14 cellular contexts compared by ENCODE assay signal in the genomic region with DNA sequence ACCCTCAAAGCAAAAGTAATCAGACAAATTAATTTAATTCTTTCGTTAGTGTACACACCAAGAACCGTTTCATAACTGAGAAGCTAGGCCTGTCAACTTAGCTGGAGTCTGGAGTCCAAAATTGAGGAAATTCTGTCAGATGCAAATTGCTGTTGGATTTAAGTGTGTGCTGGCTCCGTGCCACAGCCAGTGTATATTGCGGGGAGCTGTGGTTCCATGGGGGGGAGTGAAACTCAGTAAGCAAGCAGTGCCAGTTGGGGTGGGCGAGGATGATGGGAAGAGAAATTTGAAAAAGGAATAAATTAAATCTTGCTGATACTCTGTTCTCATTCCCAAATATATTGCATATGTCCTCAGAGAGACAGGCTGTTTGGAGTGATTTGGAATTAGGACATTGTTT. TPM values are rescaled to one million over a fixed set of nuclear protein-coding genes. Genes with fewer than 3 reads are reported as not detected.
DNase-seq lines count a peak whose midpoint lies in the region; ATAC-seq, FAIRE-seq and TF ChIP-seq lines count a peak whose summit lies in the region.
"Had no signal": no experiment of that assay in that cellular context is flagged by ENCODE, and none has a peak within 500 bp of the region (broad histone marks: within the 10 kb centered on the region; RNA-seq: fewer than 3 reads in every experiment).

No MANE protein-coding gene starts in this region.

- POLR2A ChIA-PET in activated CD4-positive, alpha-beta memory T cell treated with anti-CD3 and anti-CD28 coated beads for 36 hours (lab: Charles Lee), result interaction anchor here (1.2 to 1.9 kb wide), 3 partner anchors 8 to 66 kb away, joined by 4 to 10 read pairs (median 5); no protein-coding TSS in a partner anchor

- H3K9me3 ChIP-seq in BLaER1, result no peaks in the 10 kb centered on the region
- no peaks in the 10 kb centered on the region for H3K9me3 ChIP-seq in kidney (ENCODE audit: control insufficient read depth in 1 of 2, low read length in 2 of 2)
- H3K9me3 ChIP-seq: upper lobe of right lung had no signal

- no peak for FAIRE-seq in kidney (lab: Jason Lieb, UNC)
- FAIRE-seq: endometrium had no signal

- peak overlapping the region; percentile 83 for H3K4me3 Mint-ChIP-seq in activated CD4-positive, alpha-beta memory T cell treated with anti-CD3 and anti-CD28 coated beads for 36 hours
- H3K4me3 Mint-ChIP-seq in memory B cell, result peak overlapping the region; percentile 99
- H3K4me3 Mint-ChIP-seq: H9 had no signal

- H3K4me3 ChIP-seq in BLaER1 (no peak overlapping the region), GM08714 (ENCODE audit: low read length) (peak overlapping the region; percentile 71), kidney (ENCODE audit: low read length in 2 of 2) (no peak overlapping the region)

- H4K20me1 ChIP-seq in BLaER1, result peaks cover 86% of the 10 kb centered on the region

- H3K4me1 ChIP-seq in BLaER1, result peaks cover 60% of the 10 kb centered on the region
- peaks cover 9 to 12% of the 10 kb centered on the region in 2 donors for H3K4me1 ChIP-seq in kidney (ENCODE audit: control insufficient read depth in 1 of 2, insufficient read depth in 1 of 2, low read depth in 1 of 2, low read length in 2 of 2)

- H3K27ac ChIP-seq in BLaER1, result no peak overlapping the region
- H3K27ac ChIP-seq in kidney (ENCODE audit: low read depth in 2 of 2, low read length in 2 of 2), result no peak overlapping the region

- peak overlapping the region; percentile 94 for H3K4me2 ChIP-seq in BLaER1

- no peaks in the 10 kb centered on the region for H3K9me3 Mint-ChIP-seq in activated CD4-positive, alpha-beta memory T cell treated with anti-CD3 and anti-CD28 coated beads for 36 hours
- H3K9me3 Mint-ChIP-seq in memory B cell, result no peaks in the 10 kb centered on the region
- H3K9me3 Mint-ChIP-seq: H9 had no signal

- TF ChIP-seq CTCF in kidney (IDR thresholded peaks at IDR 0.05; ENCODE audit: borderline replicate concordance, extremely low read depth, insufficient read depth), result no peak

- H3K27me3 ChIP-seq in BLaER1, result no peaks in the 10 kb centered on the region
- H3K27me3 ChIP-seq: upper lobe of right lung had no signal

- no peak for DNase-seq in activated CD4-positive, alpha-beta memory T cell treated with anti-CD3 and anti-CD28 coated beads for 36 hours
- no peak for DNase-seq in memory B cell (ENCODE audit: low spot score in 2 of 2)
- no peak for DNase-seq in NCI-H2029 (lab: John Stamatoyannopoulos, UW)
- no peak for DNase-seq in kidney
- DNase-seq in activated gamma-delta T cell (lab: John Stamatoyannopoulos, UW), result no peak
- DNase-seq: H9; NCI-H82; stimulated activated CD4-positive, alpha-beta T cell treated with anti-CD3 and anti-CD28 coated beads, Interleukin-4, amount 100 ng/mL, for 24 hours; upper lobe of right lung had no signal

- H3K36me3 Mint-ChIP-seq in activated CD4-positive, alpha-beta memory T cell treated with anti-CD3 and anti-CD28 coated beads for 36 hours, result peaks cover 70% of the 10 kb centered on the region
- peaks cover 28% of the 10 kb centered on the region for H3K36me3 Mint-ChIP-seq in memory B cell

- H3K9ac ChIP-seq in BLaER1, result no peak overlapping the region
- no peak overlapping the region for H3K9ac ChIP-seq in kidney (ENCODE audit: low read length in 2 of 2)

- intact Hi-C loops in activated CD4-positive, alpha-beta memory T cell treated with anti-CD3 and anti-CD28 coated beads for 36 hours (cut with micrococcal nuclease), result no loop called here
- intact Hi-C loops in kidney (cut with DNase I), result no loop called here

- H3K4me1 Mint-ChIP-seq in activated CD4-positive, alpha-beta memory T cell treated with anti-CD3 and anti-CD28 coated beads for 36 hours (ENCODE audit: low read depth), result peaks cover 73% of the 10 kb centered on the region
- peaks cover 50% of the 10 kb centered on the region for H3K4me1 Mint-ChIP-seq in memory B cell

- CTCF ChIA-PET in activated CD4-positive, alpha-beta memory T cell treated with anti-CD3 and anti-CD28 coated beads for 36 hours (lab: Charles Lee), result interaction anchor here (0.5 to 4.6 kb wide), 4 partner anchors 9 to 49 kb away, joined by 3 to 30 read pairs (median 7); partner anchors contain the start of genes AAMP and PNKD

- no peak for ATAC-seq in memory B cell (ENCODE audit: low read depth)
- ATAC-seq in HG02938 (IDR thresholded peaks at IDR 0.05; ENCODE audit: unreplicated experiment), result no peak
- ATAC-seq: upper lobe of right lung had no signal

- H3K36me3 ChIP-seq in BLaER1, result peaks cover 52% of the 10 kb centered on the region
- peaks cover 6 to 7% of the 10 kb centered on the region in 2 donors for H3K36me3 ChIP-seq in kidney (ENCODE audit: control insufficient read depth in 1 of 2, insufficient read depth in 2 of 2, low read length in 2 of 2)

- peak overlapping the region; percentile 91 for H3K27ac Mint-ChIP-seq in activated CD4-positive, alpha-beta memory T cell treated with anti-CD3 and anti-CD28 coated beads for 36 hours
- peak overlapping the region; percentile 91 for H3K27ac Mint-ChIP-seq in memory B cell

- H3K27me3 Mint-ChIP-seq in activated CD4-positive, alpha-beta memory T cell treated with anti-CD3 and anti-CD28 coated beads for 36 hours, result no peaks in the 10 kb centered on the region
- H3K27me3 Mint-ChIP-seq in memory B cell, result no peaks in the 10 kb centered on the region

RNA-seq across cellular contexts. Expression of gene ARPC2, which starts 4.0 kb away (rescaled TPM):
- 100 to 1,000 TPM; 564 to 570 TPM for total RNA-seq in activated CD4-positive, alpha-beta memory T cell treated with anti-CD3 and anti-CD28 coated beads for 36 hours
- 252 TPM for total RNA-seq in kidney
- polyA plus RNA-seq in kidney (ENCODE audit: insufficient read depth, low read depth, low replicate concordance), result 195 TPM

RNA-seq across cellular contexts. Expression of gene GPBAR1, which starts 39.8 kb away (rescaled TPM):
- under 1 TPM; 0.14 to 0.19 TPM for total RNA-seq in activated CD4-positive, alpha-beta memory T cell treated with anti-CD3 and anti-CD28 coated beads for 36 hours
- 3.2 TPM for total RNA-seq in kidney
- 6.0 TPM for polyA plus RNA-seq in kidney (ENCODE audit: insufficient read depth, low read depth, low replicate concordance)

RNA-seq across cellular contexts. Expression of gene AAMP, which starts 48.9 kb away (rescaled TPM):
- total RNA-seq in activated CD4-positive, alpha-beta memory T cell treated with anti-CD3 and anti-CD28 coated beads for 36 hours, result 10 to 100 TPM; 60.8 to 65.6 TPM
- total RNA-seq in kidney, result 70.1 TPM
- 108 TPM for polyA plus RNA-seq in kidney (ENCODE audit: insufficient read depth, low read depth, low replicate concordance)

RNA-seq across cellular contexts. Expression of gene PNKD, which starts 49.3 kb away (rescaled TPM):
- 10 to 100 TPM; 18.4 to 19.4 TPM for total RNA-seq in activated CD4-positive, alpha-beta memory T cell treated with anti-CD3 and anti-CD28 coated beads for 36 hours
- total RNA-seq in kidney, result 90.6 TPM
- 244 TPM for polyA plus RNA-seq in kidney (ENCODE audit: insufficient read depth, low read depth, low replicate concordance)

RNA-seq across cellular contexts. Expression of gene CXCR1, which starts 54.3 kb away (rescaled TPM):
- not detected for total RNA-seq in activated CD4-positive, alpha-beta memory T cell treated with anti-CD3 and anti-CD28 coated beads for 36 hours
- 0.09 TPM for total RNA-seq in kidney
- polyA plus RNA-seq in kidney (ENCODE audit: insufficient read depth, low read depth, low replicate concordance), result not detected
- total RNA-seq: H9, LHCN-M2 had no signal
